Comparison of ENCODE assay signal across 8 cellular contexts in the genomic region with DNA sequence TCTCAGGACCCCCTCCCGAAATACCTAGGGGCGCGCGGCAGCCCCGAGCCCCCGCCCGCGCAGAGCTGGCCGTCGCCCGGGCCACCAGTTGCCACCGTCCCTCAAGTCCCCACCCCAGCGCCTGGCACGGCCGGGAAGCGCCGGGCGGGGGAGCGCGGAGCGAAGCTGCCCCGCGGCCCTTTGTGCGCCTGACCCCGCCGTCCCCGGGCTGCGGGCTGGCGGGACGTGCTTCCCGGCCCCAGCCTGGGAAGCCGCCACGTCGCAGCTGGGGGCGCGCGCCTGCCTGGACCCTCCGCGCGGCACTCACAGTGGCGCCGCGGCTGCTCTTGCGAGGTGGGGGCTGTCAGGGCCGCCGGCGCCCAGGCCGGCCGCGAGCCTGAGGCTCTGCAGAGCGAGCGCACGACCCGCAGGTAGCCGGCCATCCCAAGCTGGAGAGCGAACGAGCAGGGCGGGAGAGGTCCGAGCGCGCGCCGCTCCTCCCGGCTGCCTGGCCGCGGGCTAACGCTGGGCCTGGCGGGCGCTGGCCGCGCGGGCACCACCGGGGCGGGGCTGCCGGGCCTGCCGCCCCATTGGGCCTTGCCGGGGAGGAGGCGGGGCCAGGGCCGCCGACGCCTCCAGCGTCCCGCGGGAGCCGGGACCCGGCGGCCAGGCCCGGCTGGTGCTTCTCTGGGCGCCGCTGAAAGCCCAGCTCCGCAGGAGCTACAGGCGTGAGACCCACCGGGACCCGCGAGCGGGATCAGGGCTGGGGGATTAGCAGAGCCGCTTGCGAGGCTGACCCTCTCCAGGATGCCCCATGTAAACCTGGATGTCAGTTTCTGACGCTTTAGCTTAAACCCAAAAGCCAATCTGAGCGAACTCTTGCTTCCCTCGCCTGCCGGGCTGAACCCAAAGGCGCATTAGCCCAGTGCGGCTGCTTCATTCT. TPM values are rescaled to one million over a fixed set of nuclear protein-coding genes. Genes with fewer than 3 reads are reported as not detected.
DNase-seq lines count a peak whose midpoint lies in the region; ATAC-seq, FAIRE-seq and TF ChIP-seq lines count a peak whose summit lies in the region.

A gene (minus strand): TSS at position 500 of the 922 bp plus-strand sequence. CDS start 78 bp downstream, at position 422.

- TF ChIP-seq EP300 in upper lobe of left lung (IDR thresholded peaks at IDR 0.05): no peak

- H3K27ac ChIP-seq in adipose tissue (ENCODE audit: low read depth, low read length) (no peak within 1 kb of the TSS), cardiac muscle cell (peak within 1 kb of the TSS; percentile 92), pancreas (peak within 1 kb of the TSS; percentile 95 to 98 (median 98)), upper lobe of left lung (peak within 1 kb of the TSS; percentile 94 to 96 (median 96))

- intact Hi-C loops in pancreas (cut with DNase I): no loop called here

- TF ChIP-seq CTCF in GM06990 (IDR thresholded peaks at IDR 0.05; ENCODE audit: insufficient read depth, low read length, poor library complexity, severe bottlenecking) (no peak), cardiac muscle cell (IDR thresholded peaks at IDR 0.05; ENCODE audit: low read depth, low read length) (no peak), pancreas (IDR thresholded peaks at IDR 0.05) (no peak), upper lobe of left lung (IDR thresholded peaks at IDR 0.05) (peak in 4 of 6 experiments; percentile 14 to 38 (median 28))

- H3K4me3 ChIP-seq in GM06990 (replicated peaks; ENCODE audit: low read depth, low read length): peak within 1 kb of the TSS; percentile 71
- H3K4me3 ChIP-seq in H7 (ENCODE audit: insufficient read depth, low read depth, low read length): peak within 1 kb of the TSS; percentile 76
- peak within 1 kb of the TSS; percentile 57 for H3K4me3 ChIP-seq in MG63
- peak within 1 kb of the TSS; percentile 92 for H3K4me3 ChIP-seq in cardiac muscle cell
- H3K4me3 ChIP-seq in pancreas: peak within 1 kb of the TSS; percentile 81 to 99 (median 95)
- H3K4me3 ChIP-seq in upper lobe of left lung: peak within 1 kb of the TSS; percentile 56 to 96 (median 91)

- DNase-seq in GM06990 (ENCODE audit: extremely low read depth, insufficient read length) (peak; percentile 89), H7 (peak; percentile 99), MG63 (peak; percentile 88), SW480 (ENCODE audit: low spot score) (peak; percentile 75), cardiac muscle cell (ENCODE audit: low read depth in 1 of 2, low spot score in 1 of 2) (peak; percentile 87 to 93), pancreas (peak; percentile 82 to 95 (median 90)), upper lobe of left lung (peak; percentile 88 to 97)

- H3K36me3 ChIP-seq in GM06990 (ENCODE audit: control insufficient read depth, insufficient read depth, low read length) (no peaks in the 10 kb centered on the region), H7 (replicated peaks; ENCODE audit: control insufficient read depth, insufficient read depth, low read length) (no peaks in the 10 kb centered on the region), MG63 (0 out of 2 replicates have a peak, but pooled peaks cover 2% of the 10 kb centered on the region), cardiac muscle cell (no peaks in the 10 kb centered on the region), pancreas (no peaks in the 10 kb centered on the region), upper lobe of left lung (no peaks in the 10 kb centered on the region)

- TF ChIP-seq POLR2A in upper lobe of left lung (IDR thresholded peaks at IDR 0.05): peak in 3 of 4 donors; percentile 89 to 95 (median 93)

- H3K27me3 ChIP-seq in GM06990 (replicated peaks; ENCODE audit: control insufficient read depth, insufficient read depth, low read length): no peaks in the 10 kb centered on the region
- H3K27me3 ChIP-seq in H7 (ENCODE audit: control insufficient read depth, insufficient read depth, low read length): peaks cover 19% of the 10 kb centered on the region
- no peaks in the 10 kb centered on the region for H3K27me3 ChIP-seq in MG63
- H3K27me3 ChIP-seq in cardiac muscle cell: no peaks in the 10 kb centered on the region
- no peaks in the 10 kb centered on the region for H3K27me3 ChIP-seq in pancreas
- no peaks in the 10 kb centered on the region for H3K27me3 ChIP-seq in upper lobe of left lung

- peaks cover 59% of the 10 kb centered on the region for H3K4me1 ChIP-seq in cardiac muscle cell (ENCODE audit: low read depth)
- peaks cover 40 to 61% (median 48%) of the 10 kb centered on the region in 3 donors for H3K4me1 ChIP-seq in pancreas
- peaks cover 33 to 59% (median 41%) of the 10 kb centered on the region in 4 donors for H3K4me1 ChIP-seq in upper lobe of left lung

- no peak for FAIRE-seq in pancreas (lab: Jason Lieb, UNC)

- WGBS in adipose tissue, 3 donors: 0 to 1% (median 0%) methylated on average over 79 to 104 of the region's 104 CpGs
- WGBS in pancreas, 2 donors: 0 to 1% methylated on average over 76 to 104 of the region's 104 CpGs
- 0 to 2% methylated on average over 13 to 23 of the region's 104 CpGs for WGBS in upper lobe of left lung, 2 donors

- ATAC-seq in pancreas: peak; percentile 68 to 84 (median 78)
- peak; percentile 92 to 97 for ATAC-seq in upper lobe of left lung (ENCODE audit: low FRiP score in 2 of 2)

- H3K9me3 ChIP-seq in MG63 (no peaks in the 10 kb centered on the region), cardiac muscle cell (ENCODE audit: low read depth) (no peaks in the 10 kb centered on the region), pancreas (no peaks in the 10 kb centered on the region), upper lobe of left lung (no peaks in the 10 kb centered on the region)

RNA-seq across cellular contexts. Expression of the gene that starts here (rescaled TPM):
- 67.6 and 74.4 TPM in 2 replicates for total RNA-seq in H7 (2014; rRNA removed; shearing (Covaris generic))
- 45.7 and 57.2 TPM in 2 replicates for total RNA-seq in MG63 (2014; rRNA removed; shearing (Covaris generic); ENCODE audit: low replicate concordance)
- polyA plus RNA-seq in adipose tissue (100 to 1,000 TPM in 1 of 3 donors, 10 to 100 TPM in 2; 26.3 to 144 (median 91.9) TPM), cardiac muscle cell (673 and 712 TPM in 2 replicates), pancreas (10 to 100 TPM; 53.6 to 55.7 TPM)
- total RNA-seq in cardiac muscle cell (392 and 406 TPM in 2 replicates), pancreas (100 to 1,000 TPM; 107 to 128 (median 114) TPM), upper lobe of left lung (10 to 100 TPM; 41.5 to 72.1 (median 48.7) TPM)

Comparison
In these comparisons a context has a peak if more than half of its experiments do, and no peak if none do; other contexts are left out.
1. CTCF ChIP-seq: peak in upper lobe of left lung (4 of 6); none in GM06990 (single experiment), cardiac muscle cell (single experiment) and pancreas (0 of 4).
2. Peak in every context shown above with its lines, with median percentiles within 50 percentile points of each other: DNase-seq and H3K4me3 ChIP-seq.